ENCODE assay signal across 1 cellular context in genomic region chr5:159456722-159457462, GRCh38.
TF ChIP-seq lines count a peak whose summit lies in the region.

No MANE protein-coding gene starts in this region.

TF ChIP-seq in GM12878, 131 proteins besides CTCF, POLR2A, EP300 and RAD21 (continued from another document):
- TF ChIP-seq, protein P1, sequence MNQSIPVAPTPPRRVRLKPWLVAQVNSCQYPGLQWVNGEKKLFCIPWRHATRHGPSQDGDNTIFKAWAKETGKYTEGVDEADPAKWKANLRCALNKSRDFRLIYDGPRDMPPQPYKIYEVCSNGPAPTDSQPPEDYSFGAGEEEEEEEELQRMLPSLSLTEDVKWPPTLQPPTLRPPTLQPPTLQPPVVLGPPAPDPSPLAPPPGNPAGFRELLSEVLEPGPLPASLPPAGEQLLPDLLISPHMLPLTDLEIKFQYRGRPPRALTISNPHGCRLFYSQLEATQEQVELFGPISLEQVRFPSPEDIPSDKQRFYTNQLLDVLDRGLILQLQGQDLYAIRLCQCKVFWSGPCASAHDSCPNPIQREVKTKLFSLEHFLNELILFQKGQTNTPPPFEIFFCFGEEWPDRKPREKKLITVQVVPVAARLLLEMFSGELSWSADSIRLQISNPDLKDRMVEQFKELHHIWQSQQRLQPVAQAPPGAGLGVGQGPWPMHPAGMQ (IDR thresholded peaks at IDR 0.05; ENCODE audit: borderline replicate concordance): no peak
- TF ChIP-seq POLR2AphosphoS2 (IDR thresholded peaks at IDR 0.05; ENCODE audit: low read depth, low read length): no peak
- no peak for TF ChIP-seq NRF1 (conservative IDR thresholded peaks at IDR 0.05; ENCODE audit: low read depth, low read length)
- peak; percentile 86 for TF ChIP-seq TCF7 (IDR thresholded peaks at IDR 0.05; ENCODE audit: borderline replicate concordance)
- no peak; the same call in 1 of the 2 replicates for TF ChIP-seq RB1 (IDR thresholded peaks at IDR 0.05; ENCODE audit: borderline replicate concordance)
- TF ChIP-seq STAT1 (conservative IDR thresholded peaks at IDR 0.05): no peak
- TF ChIP-seq RCOR1 (conservative IDR thresholded peaks at IDR 0.05; ENCODE audit: low read depth, low read length): no peak
- no peak for TF ChIP-seq ZNF274 (IDR thresholded peaks at IDR 0.05; ENCODE audit: insufficient read depth, insufficient read length)
- peak; percentile 69 for TF ChIP-seq GATAD2B (conservative IDR thresholded peaks at IDR 0.05; ENCODE audit: low read depth)
- TF ChIP-seq MTA3 (IDR thresholded peaks at IDR 0.05; ENCODE audit: borderline replicate concordance, low read length): peak; percentile 100
- peak; percentile 88 for TF ChIP-seq BMI1 (IDR thresholded peaks at IDR 0.05; ENCODE audit: borderline replicate concordance)
- TF ChIP-seq PRDM15 (CRISPR knock-in tag; IDR thresholded peaks at IDR 0.05): no peak
- no peak for TF ChIP-seq WRNIP1 (IDR thresholded peaks at IDR 0.05; ENCODE audit: borderline replicate concordance, low read depth, low read length)
- peak; percentile 69 for TF ChIP-seq RAD51 (IDR thresholded peaks at IDR 0.05)
- TF ChIP-seq EGR1 (IDR thresholded peaks at IDR 0.05; ENCODE audit: borderline replicate concordance in 1 of 2, low read depth in 2 of 2, low read length in 2 of 2): peak in 1 of 2 experiments; percentile 35; a peak in 1 of 3 replicates
- peak; percentile 96 for TF ChIP-seq TCF12 (IDR thresholded peaks at IDR 0.05; ENCODE audit: low read depth, low read length)
- no peak for TF ChIP-seq SREBF2 (IDR thresholded peaks at IDR 0.05; ENCODE audit: low read length)
- TF ChIP-seq SKIL (IDR thresholded peaks at IDR 0.05; ENCODE audit: low read depth, poor library complexity, severe bottlenecking): peak; percentile 99
- no peak for TF ChIP-seq USF2 (IDR thresholded peaks at IDR 0.05; ENCODE audit: borderline replicate concordance, low read depth, low read length)
- TF ChIP-seq FOXM1 (IDR thresholded peaks at IDR 0.05; ENCODE audit: low read depth, low read length): peak; percentile 100
- no peak for TF ChIP-seq PAX8 (IDR thresholded peaks at IDR 0.05)
- TF ChIP-seq ZNF217 (IDR thresholded peaks at IDR 0.05): peak; percentile 88; the same call in 1 of the 2 replicates
- TF ChIP-seq, protein P2, sequence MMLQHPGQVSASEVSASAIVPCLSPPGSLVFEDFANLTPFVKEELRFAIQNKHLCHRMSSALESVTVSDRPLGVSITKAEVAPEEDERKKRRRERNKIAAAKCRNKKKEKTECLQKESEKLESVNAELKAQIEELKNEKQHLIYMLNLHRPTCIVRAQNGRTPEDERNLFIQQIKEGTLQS (IDR thresholded peaks at IDR 0.05; ENCODE audit: borderline replicate concordance, extremely low read depth, low read depth, low read length): no peak
- TF ChIP-seq ZNF687 (IDR thresholded peaks at IDR 0.05): no peak
- TF ChIP-seq ASH2L (IDR thresholded peaks at IDR 0.05; ENCODE audit: borderline replicate concordance, low read depth): no peak
- TF ChIP-seq, protein P3, sequence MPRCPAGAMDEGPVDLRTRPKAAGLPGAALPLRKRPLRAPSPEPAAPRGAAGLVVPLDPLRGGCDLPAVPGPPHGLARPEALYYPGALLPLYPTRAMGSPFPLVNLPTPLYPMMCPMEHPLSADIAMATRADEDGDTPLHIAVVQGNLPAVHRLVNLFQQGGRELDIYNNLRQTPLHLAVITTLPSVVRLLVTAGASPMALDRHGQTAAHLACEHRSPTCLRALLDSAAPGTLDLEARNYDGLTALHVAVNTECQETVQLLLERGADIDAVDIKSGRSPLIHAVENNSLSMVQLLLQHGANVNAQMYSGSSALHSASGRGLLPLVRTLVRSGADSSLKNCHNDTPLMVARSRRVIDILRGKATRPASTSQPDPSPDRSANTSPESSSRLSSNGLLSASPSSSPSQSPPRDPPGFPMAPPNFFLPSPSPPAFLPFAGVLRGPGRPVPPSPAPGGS (IDR thresholded peaks at IDR 0.05; ENCODE audit: borderline replicate concordance, insufficient read depth, low read depth, low read length, poor library complexity, severe bottlenecking): peak; percentile 100
- no peak for TF ChIP-seq ZZZ3 (IDR thresholded peaks at IDR 0.05; ENCODE audit: control insufficient read depth, insufficient read length, low read depth)
- TF ChIP-seq FOS (IDR thresholded peaks at IDR 0.05; ENCODE audit: borderline replicate concordance, extremely low read depth, insufficient read length): no peak
- peak; percentile 97 for TF ChIP-seq ATF7 (IDR thresholded peaks at IDR 0.05; ENCODE audit: low read depth)
- TF ChIP-seq EZH2 (IDR thresholded peaks at IDR 0.05; ENCODE audit: borderline replicate concordance, control insufficient read depth, low read depth, low read length): no peak
- TF ChIP-seq HDGF (IDR thresholded peaks at IDR 0.05): no peak
- TF ChIP-seq, protein P4, sequence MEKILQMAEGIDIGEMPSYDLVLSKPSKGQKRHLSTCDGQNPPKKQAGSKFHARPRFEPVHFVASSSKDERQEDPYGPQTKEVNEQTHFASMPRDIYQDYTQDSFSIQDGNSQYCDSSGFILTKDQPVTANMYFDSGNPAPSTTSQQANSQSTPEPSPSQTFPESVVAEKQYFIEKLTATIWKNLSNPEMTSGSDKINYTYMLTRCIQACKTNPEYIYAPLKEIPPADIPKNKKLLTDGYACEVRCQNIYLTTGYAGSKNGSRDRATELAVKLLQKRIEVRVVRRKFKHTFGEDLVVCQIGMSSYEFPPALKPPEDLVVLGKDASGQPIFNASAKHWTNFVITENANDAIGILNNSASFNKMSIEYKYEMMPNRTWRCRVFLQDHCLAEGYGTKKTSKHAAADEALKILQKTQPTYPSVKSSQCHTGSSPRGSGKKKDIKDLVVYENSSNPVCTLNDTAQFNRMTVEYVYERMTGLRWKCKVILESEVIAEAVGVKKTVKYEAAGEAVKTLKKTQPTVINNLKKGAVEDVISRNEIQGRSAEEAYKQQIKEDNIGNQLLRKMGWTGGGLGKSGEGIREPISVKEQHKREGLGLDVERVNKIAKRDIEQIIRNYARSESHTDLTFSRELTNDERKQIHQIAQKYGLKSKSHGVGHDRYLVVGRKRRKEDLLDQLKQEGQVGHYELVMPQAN (conservative IDR thresholded peaks at IDR 0.05): no peak
- TF ChIP-seq TBL1XR1 (IDR thresholded peaks at IDR 0.05; ENCODE audit: low read depth, low read length): peak; percentile 98
- TF ChIP-seq, protein P5, sequence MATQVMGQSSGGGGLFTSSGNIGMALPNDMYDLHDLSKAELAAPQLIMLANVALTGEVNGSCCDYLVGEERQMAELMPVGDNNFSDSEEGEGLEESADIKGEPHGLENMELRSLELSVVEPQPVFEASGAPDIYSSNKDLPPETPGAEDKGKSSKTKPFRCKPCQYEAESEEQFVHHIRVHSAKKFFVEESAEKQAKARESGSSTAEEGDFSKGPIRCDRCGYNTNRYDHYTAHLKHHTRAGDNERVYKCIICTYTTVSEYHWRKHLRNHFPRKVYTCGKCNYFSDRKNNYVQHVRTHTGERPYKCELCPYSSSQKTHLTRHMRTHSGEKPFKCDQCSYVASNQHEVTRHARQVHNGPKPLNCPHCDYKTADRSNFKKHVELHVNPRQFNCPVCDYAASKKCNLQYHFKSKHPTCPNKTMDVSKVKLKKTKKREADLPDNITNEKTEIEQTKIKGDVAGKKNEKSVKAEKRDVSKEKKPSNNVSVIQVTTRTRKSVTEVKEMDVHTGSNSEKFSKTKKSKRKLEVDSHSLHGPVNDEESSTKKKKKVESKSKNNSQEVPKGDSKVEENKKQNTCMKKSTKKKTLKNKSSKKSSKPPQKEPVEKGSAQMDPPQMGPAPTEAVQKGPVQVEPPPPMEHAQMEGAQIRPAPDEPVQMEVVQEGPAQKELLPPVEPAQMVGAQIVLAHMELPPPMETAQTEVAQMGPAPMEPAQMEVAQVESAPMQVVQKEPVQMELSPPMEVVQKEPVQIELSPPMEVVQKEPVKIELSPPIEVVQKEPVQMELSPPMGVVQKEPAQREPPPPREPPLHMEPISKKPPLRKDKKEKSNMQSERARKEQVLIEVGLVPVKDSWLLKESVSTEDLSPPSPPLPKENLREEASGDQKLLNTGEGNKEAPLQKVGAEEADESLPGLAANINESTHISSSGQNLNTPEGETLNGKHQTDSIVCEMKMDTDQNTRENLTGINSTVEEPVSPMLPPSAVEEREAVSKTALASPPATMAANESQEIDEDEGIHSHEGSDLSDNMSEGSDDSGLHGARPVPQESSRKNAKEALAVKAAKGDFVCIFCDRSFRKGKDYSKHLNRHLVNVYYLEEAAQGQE (IDR thresholded peaks at IDR 0.05; ENCODE audit: low read depth, low read length): peak; percentile 54; the same call in 1 of the 2 replicates
- TF ChIP-seq SIX5 (IDR thresholded peaks at IDR 0.05; ENCODE audit: low read depth, low read length, severe bottlenecking): no peak
- TF ChIP-seq NR2C2 (IDR thresholded peaks at IDR 0.05; ENCODE audit: borderline replicate concordance, control insufficient read depth, insufficient read length, low read depth): no peak
- TF ChIP-seq CBX3 (IDR thresholded peaks at IDR 0.05; ENCODE audit: borderline replicate concordance, low read depth): no peak
- no peak for TF ChIP-seq RBBP5 (conservative IDR thresholded peaks at IDR 0.05)
- peak; percentile 99 for TF ChIP-seq RUNX3 (IDR thresholded peaks at IDR 0.05; ENCODE audit: low read length)
- no peak for TF ChIP-seq ZSCAN29 (IDR thresholded peaks at IDR 0.05)
- TF ChIP-seq STAT3 (IDR thresholded peaks at IDR 0.05; ENCODE audit: low read depth, low read length): no peak
- TF ChIP-seq GABPA (IDR thresholded peaks at IDR 0.05; ENCODE audit: low read depth): peak; percentile 85
- TF ChIP-seq CHD1 (IDR thresholded peaks at IDR 0.05; ENCODE audit: low read depth, low read length): no peak
- TF ChIP-seq SMARCA5 (IDR thresholded peaks at IDR 0.05): peak; percentile 68; the same call in 1 of the 2 replicates
- TF ChIP-seq SMAD1 (IDR thresholded peaks at IDR 0.05; ENCODE audit: low read depth, partially characterized antibody): peak; percentile 92
